Comparison of ENCODE assay signal across 20 cellular contexts in genomic region chr5:168177831-168178450, GRCh38.
DNase-seq lines count a peak whose midpoint lies in the region; ATAC-seq, FAIRE-seq and TF ChIP-seq lines count a peak whose summit lies in the region.
"Had no signal": no experiment of that assay in that cellular context is flagged by ENCODE, and none has a peak within 500 bp of the region (broad histone marks: within the 10 kb centered on the region; RNA-seq: fewer than 3 reads in every experiment).

No MANE protein-coding gene starts in this region.

- CTCF ChIA-PET in SK-N-SH (lab: Yijun Ruan, JAX), result interaction anchor here (1.0 to 1.9 kb wide), 7 partner anchors 9 to 602 kb away, joined by 3 to 9 read pairs (median 3); no protein-coding TSS in a partner anchor

- H3K9ac ChIP-seq in SK-N-SH (no peak overlapping the region), neural progenitor cell (no peak overlapping the region)

- intact Hi-C loops in left cardiac atrium (cut with DNase I), result no loop called here

- no peaks in the 10 kb centered on the region for H3K36me3 ChIP-seq in GM23338 (ENCODE audit: insufficient read depth)
- H3K36me3 ChIP-seq in SK-N-SH (replicated peaks in 1 of 2; ENCODE audit: control insufficient read depth in 1 of 2, insufficient read depth in 2 of 2, low read length in 1 of 2), result no peaks in the 10 kb centered on the region
- no peaks in the 10 kb centered on the region for H3K36me3 ChIP-seq in neural progenitor cell
- H3K36me3 ChIP-seq: breast epithelium, esophagus squamous epithelium had no signal

- peaks cover 17% of the 10 kb centered on the region for H3K4me1 Mint-ChIP-seq in GM23338
- peaks cover 41% of the 10 kb centered on the region for H3K4me1 Mint-ChIP-seq in neural progenitor cell
- H3K4me1 Mint-ChIP-seq: activated B cell treated with CpG ODN at 0.5 μM for 24 hours had no signal

- H3K36me3 Mint-ChIP-seq in GM23338 (ENCODE audit: low read depth), result no peaks in the 10 kb centered on the region
- H3K36me3 Mint-ChIP-seq in neural progenitor cell, result peaks cover 5% of the 10 kb centered on the region

- no peaks in the 10 kb centered on the region for H3F3A ChIP-seq in GM23338 (replicated peaks; ENCODE audit: low read depth)
- no peaks in the 10 kb centered on the region for H3F3A ChIP-seq in SK-N-SH (replicated peaks; ENCODE audit: insufficient read depth)
- peaks cover 4% of the 10 kb centered on the region for H3F3A ChIP-seq in neural progenitor cell (ENCODE audit: low read depth)

- no peak for TF ChIP-seq POLR2A in H54 (IDR thresholded peaks at IDR 0.05; ENCODE audit: low read depth, low read length)

- H3K9me3 ChIP-seq in SK-N-SH (no peaks in the 10 kb centered on the region), neural progenitor cell (ENCODE audit: low read depth) (no peaks in the 10 kb centered on the region)
- H3K9me3 ChIP-seq: breast epithelium, Caco-2, esophagus squamous epithelium had no signal

- no peaks in the 10 kb centered on the region for H3K9me3 Mint-ChIP-seq in GM23338
- H3K9me3 Mint-ChIP-seq in neural progenitor cell, result no peaks in the 10 kb centered on the region
- H3K9me3 Mint-ChIP-seq: activated B cell treated with CpG ODN at 0.5 μM for 24 hours had no signal

- ATAC-seq in GM23338 (peak; percentile 87), left cardiac atrium (peak; percentile 45 to 80), HG02970 (IDR thresholded peaks at IDR 0.05; ENCODE audit: low FRiP score, unreplicated experiment) (no peak)
- ATAC-seq: activated CD8-positive, alpha-beta T cell treated with anti-CD3 and anti-CD28 coated beads, Interleukin-2, amount 10 ng/mL, durations not matched to agents 7 days and 5 days had no signal

- H3K4me2 ChIP-seq in GM23338 (no peak overlapping the region), SK-N-SH (no peak overlapping the region), neural progenitor cell (peak overlapping the region; percentile 46)
- H3K4me2 ChIP-seq: smooth muscle cell had no signal

- peak; percentile 27 for DNase-seq in GM23338 (ENCODE audit: low spot score)
- peak; percentile 85 for DNase-seq in SK-N-SH
- no peak for DNase-seq in left cardiac atrium
- DNase-seq in neural progenitor cell (ENCODE audit: low spot score), result peak; percentile 62
- DNase-seq in COR-L47 (lab: John Stamatoyannopoulos, UW), result no peak
- DNase-seq in H54 (ENCODE audit: insufficient read length, low spot score), result no peak
- no peak for DNase-seq in NCI-H2196 (lab: John Stamatoyannopoulos, UW; ENCODE audit: unreplicated experiment)
- DNase-seq: activated B cell treated with CpG ODN at 0.5 μM for 24 hours; activated CD8-positive, alpha-beta T cell treated with anti-CD3 and anti-CD28 coated beads, Interleukin-2, amount 10 ng/mL, durations not matched to agents 7 days and 5 days; esophagus squamous epithelium; GOT3; Kasumi-1; NCI-H1105 treated with DMSO at 0.1 percent for 48 hours; NCI-H2227 treated with DMSO at 0.1 percent for 48 hours; NK-92 treated with Interleukin-12 subunit alpha and Interleukin-12 subunit beta, amount 100 ng/mL, for 24 hours had no signal

- H3K27me3 Mint-ChIP-seq in GM23338 (ENCODE audit: insufficient read depth, low read depth, poor library complexity), result peaks cover 1% of the 10 kb centered on the region
- H3K27me3 Mint-ChIP-seq in neural progenitor cell (ENCODE audit: insufficient read depth, low read depth), result peaks cover 5% of the 10 kb centered on the region
- H3K27me3 Mint-ChIP-seq: activated B cell treated with CpG ODN at 0.5 μM for 24 hours had no signal

- 31% methylated on average over 14 of the region's 14 CpGs for WGBS in SK-N-SH (ENCODE audit: low lambda C conversion rate)

- H3K27me3 ChIP-seq in GM23338 (ENCODE audit: insufficient read depth) (no peaks in the 10 kb centered on the region), SK-N-SH (ENCODE audit: insufficient read depth) (no peaks in the 10 kb centered on the region), neural progenitor cell (no peaks in the 10 kb centered on the region)
- H3K27me3 ChIP-seq: breast epithelium, esophagus squamous epithelium had no signal

- TF ChIP-seq CTCF in GM23338 (conservative IDR thresholded peaks at IDR 0.05; ENCODE audit: low read depth in 2 of 2) (no peak), SK-N-SH (IDR thresholded peaks at IDR 0.05) (no peak), neural progenitor cell (IDR thresholded peaks at IDR 0.05) (no peak)

- H3K27ac ChIP-seq in GM23338 (ENCODE audit: low read depth), result no peak overlapping the region
- peak overlapping the region in 1 of 2 experiments; percentile 83; a peak in 2 of 4 replicates for H3K27ac ChIP-seq in SK-N-SH (ENCODE audit: low read depth in 2 of 2, low read length in 1 of 2)
- H3K27ac ChIP-seq in neural progenitor cell, result no peak overlapping the region
- H3K27ac ChIP-seq: breast epithelium, esophagus squamous epithelium had no signal

- TF ChIP-seq RAD21 in SK-N-SH (IDR thresholded peaks at IDR 0.05; ENCODE audit: low read length), result peak; percentile 54

- H3K4me3 Mint-ChIP-seq in GM23338 (no peak overlapping the region), neural progenitor cell (peak overlapping the region; percentile 36)
- H3K4me3 Mint-ChIP-seq: activated B cell treated with CpG ODN at 0.5 μM for 24 hours; activated CD8-positive, alpha-beta T cell treated with anti-CD3 and anti-CD28 coated beads, Interleukin-2, amount 10 ng/mL, durations not matched to agents 7 days and 5 days had no signal

- H3K79me2 ChIP-seq in GM23338 (replicated peaks; ENCODE audit: insufficient read depth) (no peaks in the 10 kb centered on the region), SK-N-SH (ENCODE audit: insufficient read depth) (no peaks in the 10 kb centered on the region), neural progenitor cell (ENCODE audit: low read depth) (no peaks in the 10 kb centered on the region)

- H3K4me1 ChIP-seq in GM23338 (ENCODE audit: insufficient read depth), result peaks cover 9% of the 10 kb centered on the region
- peaks cover 0 to 24% of the 10 kb centered on the region in 2 experiments; a peak in 1 of 4 replicates for H3K4me1 ChIP-seq in SK-N-SH (ENCODE audit: control insufficient read depth in 1 of 2, insufficient read depth in 2 of 2, low read depth in 1 of 2, low read length in 1 of 2)
- H3K4me1 ChIP-seq in neural progenitor cell, result peaks cover 19% of the 10 kb centered on the region
- H3K4me1 ChIP-seq: breast epithelium, Caco-2, esophagus squamous epithelium had no signal

- no peaks in the 10 kb centered on the region for H3K9me2 ChIP-seq in GM23338 (ENCODE audit: insufficient read depth)
- no peaks in the 10 kb centered on the region for H3K9me2 ChIP-seq in SK-N-SH

- H2AFZ ChIP-seq in GM23338 (0 out of 2 replicates have a peak overlapping the region, but pooled peaks have one; percentile 56), SK-N-SH (ENCODE audit: low read depth) (no peak overlapping the region), neural progenitor cell (replicated peaks) (no peak overlapping the region)

- FAIRE-seq in H54 (lab: Jason Lieb, UNC), result no peak
- FAIRE-seq: G401.6 had no signal

- H3K27ac Mint-ChIP-seq in GM23338 (no peak overlapping the region), neural progenitor cell (peak overlapping the region; percentile 83)
- H3K27ac Mint-ChIP-seq: activated B cell treated with CpG ODN at 0.5 μM for 24 hours; activated CD8-positive, alpha-beta T cell treated with anti-CD3 and anti-CD28 coated beads, Interleukin-2, amount 10 ng/mL, durations not matched to agents 7 days and 5 days had no signal

- H3K4me3 ChIP-seq in GM23338 (no peak overlapping the region), SK-N-SH (ENCODE audit: low read depth in 2 of 2, low read length in 1 of 2) (no peak overlapping the region), neural progenitor cell (no peak overlapping the region)
- H3K4me3 ChIP-seq: breast epithelium, esophagus squamous epithelium, smooth muscle cell had no signal

- POLR2A ChIA-PET in SK-N-SH (lab: Yijun Ruan, JAX), result interaction anchor here (0.6 to 0.9 kb wide), 2 partner anchors 14 to 656 kb away, joined by 3 to 5 read pairs; no protein-coding TSS in a partner anchor

- TF ChIP-seq EP300 in SK-N-SH (IDR thresholded peaks at IDR 0.05; ENCODE audit: borderline replicate concordance in 1 of 2, low read depth in 1 of 2, low read length in 1 of 2), result peak in 1 of 2 experiments; percentile 78; a peak in 2 of 4 replicates

- H4K20me1 ChIP-seq in GM23338 (replicated peaks; ENCODE audit: insufficient read depth) (no peaks in the 10 kb centered on the region), SK-N-SH (ENCODE audit: insufficient read depth) (no peaks in the 10 kb centered on the region), neural progenitor cell (ENCODE audit: low read depth) (no peaks in the 10 kb centered on the region)

TF ChIP-seq in GM23338, 12 proteins besides CTCF, POLR2A, EP300 and RAD21 (continues in another document):
- no peak for TF ChIP-seq EZH2 (IDR thresholded peaks at IDR 0.05; ENCODE audit: low read depth, unreplicated experiment)
- no peak for TF ChIP-seq NANOG (IDR thresholded peaks at IDR 0.05; ENCODE audit: borderline replicate concordance)
- no peak for TF ChIP-seq ZNF331 (CRISPR knock-in tag; IDR thresholded peaks at IDR 0.05; ENCODE audit: low read depth)
- no peak for TF ChIP-seq ZNF114 (CRISPR knock-in tag; IDR thresholded peaks at IDR 0.05)
- no peak for TF ChIP-seq STAT1 (IDR thresholded peaks at IDR 0.05; ENCODE audit: unreplicated experiment)

TF ChIP-seq in SK-N-SH, 30 proteins besides CTCF, POLR2A, EP300 and RAD21 (continues in another document):
- TF ChIP-seq SIN3A (IDR thresholded peaks at IDR 0.05; ENCODE audit: borderline replicate concordance, low read depth, low read length) (no peak), SMC3 (IDR thresholded peaks at IDR 0.05; ENCODE audit: low read depth, low read length) (peak; percentile 25; the same call in 1 of the 2 replicates), MXI1 (IDR thresholded peaks at IDR 0.05; ENCODE audit: low read depth, low read length) (no peak), GATA2 (CRISPR knock-in tag; IDR thresholded peaks at IDR 0.05) (peak; percentile 52; the same call in 1 of the 2 replicates), RXRA (IDR thresholded peaks at IDR 0.05; ENCODE audit: borderline replicate concordance, low read depth) (no peak), FOXM1 (IDR thresholded peaks at IDR 0.05; ENCODE audit: low read depth) (no peak), JUND (IDR thresholded peaks at IDR 0.05) (no peak), NFIC (IDR thresholded peaks at IDR 0.05; ENCODE audit: borderline replicate concordance) (no peak), MEF2A (IDR thresholded peaks at IDR 0.05; ENCODE audit: borderline replicate concordance, low read depth) (no peak), ELF1 (IDR thresholded peaks at IDR 0.05) (no peak), TCF12 (IDR thresholded peaks at IDR 0.05) (peak; percentile 34), TEAD4 (IDR thresholded peaks at IDR 0.05; ENCODE audit: borderline replicate concordance, insufficient read depth) (no peak), MAX (IDR thresholded peaks at IDR 0.05; ENCODE audit: low read depth) (no peak), CHD2 (IDR thresholded peaks at IDR 0.05; ENCODE audit: low read length, partially characterized antibody) (peak; percentile 62)

Comparison
In these comparisons a context has a peak if more than half of its experiments do, and no peak if none do; other contexts are left out.
1. DNase-seq: peak in GM23338 (single experiment), SK-N-SH (single experiment) and neural progenitor cell (single experiment); none in left cardiac atrium (single experiment), COR-L47 (single experiment), H54 (single experiment) and NCI-H2196 (single experiment).